ENCODE assay signal across 27 cellular contexts in genomic region chr4:120736312-120736711, GRCh38.
"Had no signal": no experiment of that assay in that cellular context is flagged by ENCODE, and none has a peak within 500 bp of the region (broad histone marks: within the 10 kb centered on the region; RNA-seq: fewer than 3 reads in every experiment).

No MANE protein-coding gene starts in this region.

- H3K9me3 ChIP-seq: lower lobe of right lung, neutrophil, psoas muscle, stomach, testis, thyroid gland, upper lobe of right lung had no signal

- H3K4me2 ChIP-seq: neural progenitor cell had no signal

- H3K9ac ChIP-seq: neural progenitor cell, parathyroid adenoma had no signal

- FAIRE-seq: kidney, urothelium cell line had no signal

- ATAC-seq: lower lobe of right lung; natural killer cell; psoas muscle; sciatic nerve; stimulated activated naive B cell treated with anti-CD40 and anti-IgM and Interleukin-4, amounts not matched to agents 10 μg/mL and 1 μg/mL and 100 μg/mL, for 72 hours; stimulated activated naive CD8-positive, alpha-beta T cell treated with anti-CD3 and anti-CD28 coated beads, Interleukin-15, Interleukin-2, amounts not matched to agents 100 U/mL and 50 U/mL, for 24 hours; upper lobe of right lung had no signal

- H3K27ac ChIP-seq: lower lobe of right lung, neural progenitor cell, neutrophil, parathyroid adenoma, psoas muscle, skin epidermis, stomach, thyroid gland, upper lobe of right lung had no signal

- H3K79me2 ChIP-seq: parathyroid adenoma had no signal

- H3K27me3 ChIP-seq: neural progenitor cell, neutrophil, stomach, testis, thyroid gland, upper lobe of right lung had no signal

- H3K36me3 ChIP-seq: lower lobe of right lung, neural progenitor cell, stomach, thyroid gland, upper lobe of right lung had no signal

- H3K4me1 ChIP-seq: lower lobe of right lung, neural progenitor cell, parathyroid adenoma, psoas muscle, stomach, testis, thyroid gland, upper lobe of right lung had no signal

- DNase-seq: hippocampal formation; kidney; lower lobe of right lung; mammary epithelial cell; mesenchymal stem cell; naive B cell; natural killer cell; nephron progenitor cell; occipital lobe; psoas muscle; stimulated activated CD4-positive, alpha-beta T cell treated with anti-CD3 and anti-CD28 coated beads, Interleukin-12 subunit alpha, Interleukin-12 subunit beta, amount 100 ng/mL, for 4 hours; stimulated activated CD4-positive, alpha-beta T cell treated with anti-CD3 and anti-CD28 coated beads, Interleukin-15, amount 100 ng/mL, for 24 hours; stimulated activated CD4-positive, alpha-beta T cell treated with anti-CD3 and anti-CD28 coated beads, Interleukin-2, amount 100 ng/mL, for 24 hours; stimulated activated CD4-positive, alpha-beta T cell treated with anti-CD3 and anti-CD28 coated beads, Interleukin-4, amount 100 ng/mL, for 1 hour; stimulated activated naive B cell treated with anti-CD40 and anti-IgM and Interleukin-4, amounts not matched to agents 10 μg/mL and 1 μg/mL and 100 μg/mL, for 72 hours; stimulated activated naive CD8-positive, alpha-beta T cell treated with anti-CD3 and anti-CD28 coated beads, Interleukin-15, Interleukin-2, amounts not matched to agents 100 U/mL and 50 U/mL, for 24 hours; stomach; testis; thyroid gland; trophoblast cell; upper lobe of right lung had no signal

- H3K4me3 ChIP-seq: lower lobe of right lung, neural progenitor cell, psoas muscle, skin epidermis, stomach, testis, thyroid gland, upper lobe of right lung had no signal
